Comparison of ENCODE assay signal across 10 cellular contexts in the genomic region with DNA sequence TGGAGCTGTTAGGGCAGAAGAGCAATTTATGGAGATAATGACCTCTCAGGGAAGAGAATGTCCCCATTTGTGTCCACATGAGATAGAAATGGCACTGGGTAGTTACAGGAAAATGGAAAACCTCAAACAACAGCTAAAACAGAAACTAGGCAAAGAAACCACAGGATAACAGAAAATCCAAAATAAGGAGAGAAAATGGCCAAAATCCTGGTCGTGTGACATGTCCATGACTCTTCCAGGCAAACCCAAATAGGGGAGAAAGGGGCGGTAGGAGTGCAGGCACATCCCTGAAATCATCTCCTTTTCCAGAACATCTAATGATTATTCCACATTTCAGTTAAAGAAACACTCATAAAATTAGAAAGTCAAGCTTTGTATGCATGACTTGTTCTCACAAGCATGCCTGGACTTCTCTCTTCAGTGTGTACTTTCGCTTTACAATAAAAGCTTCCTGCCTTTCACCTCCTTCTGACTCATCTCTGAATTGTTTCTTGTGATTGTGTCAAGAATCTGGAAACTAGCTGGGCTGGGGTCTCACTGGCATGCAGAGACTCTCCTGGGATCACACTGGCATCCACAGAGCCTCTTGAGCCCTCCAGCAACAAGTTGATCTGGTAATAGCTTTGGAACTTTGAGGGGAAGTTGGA.
DNase-seq lines count a peak whose midpoint lies in the region; ATAC-seq and TF ChIP-seq lines count a peak whose summit lies in the region.
"Had no signal": no experiment of that assay in that cellular context is flagged by ENCODE, and none has a peak within 500 bp of the region (broad histone marks: within the 10 kb centered on the region; RNA-seq: fewer than 3 reads in every experiment).

No MANE protein-coding gene starts in this region.

- H3K36me3 Mint-ChIP-seq in HFFc6 (ENCODE audit: low read depth), result peaks cover 5% of the 10 kb centered on the region

- DNase-seq in ELR (ENCODE audit: low read depth) (peak; percentile 76), HFFc6 (peak; percentile 48), LHCN-M2 (ENCODE audit: low read depth) (peak; percentile 5), fibroblast of the aortic adventitia (ENCODE audit: low read depth) (peak; percentile 87), NCI-H82 (lab: John Stamatoyannopoulos, UW) (no peak), DMS153 (lab: John Stamatoyannopoulos, UW) (no peak)
- DNase-seq: activated gamma-delta T cell, endodermal cell had no signal

- peak overlapping the region; percentile 22 for H3K4me3 ChIP-seq in fibroblast of the aortic adventitia (ENCODE audit: low read depth, low read length)

- TF ChIP-seq CTCF in HFFc6 (IDR thresholded peaks at IDR 0.05), result no peak
- no peak for TF ChIP-seq CTCF in fibroblast of the aortic adventitia (IDR thresholded peaks at IDR 0.05; ENCODE audit: insufficient read depth, low read length)

- peak overlapping the region; percentile 73 for H3K4me3 Mint-ChIP-seq in HFFc6
- H3K4me3 Mint-ChIP-seq: endodermal cell had no signal

- no peak for ATAC-seq in HG03520 (IDR thresholded peaks at IDR 0.05; ENCODE audit: unreplicated experiment)
- ATAC-seq in GM18519 (IDR thresholded peaks at IDR 0.05; ENCODE audit: low FRiP score, unreplicated experiment), result no peak

- H3K9me3 Mint-ChIP-seq in HFFc6, result peaks cover 17% of the 10 kb centered on the region

- H3K27me3 Mint-ChIP-seq in HFFc6 (ENCODE audit: insufficient read depth), result no peaks in the 10 kb centered on the region

- H3K4me1 Mint-ChIP-seq in HFFc6 (ENCODE audit: low read depth), result peaks cover 28% of the 10 kb centered on the region
- H3K4me1 Mint-ChIP-seq: endodermal cell had no signal

- peak overlapping the region; percentile 78 for H3K27ac Mint-ChIP-seq in HFFc6
- H3K27ac Mint-ChIP-seq: endodermal cell had no signal

Comparison
In these comparisons a context has a peak if more than half of its experiments do, and no peak if none do; other contexts are left out.
1. DNase-seq: peak in ELR (single experiment), HFFc6 (single experiment), LHCN-M2 (single experiment) and fibroblast of the aortic adventitia (single experiment); none in NCI-H82 (single experiment) and DMS153 (single experiment).